Comparison of ENCODE assay signal across 14 cellular contexts in genomic region chr1:160429125-160429551, GRCh38. TPM values are rescaled to one million over a fixed set of nuclear protein-coding genes. Genes with fewer than 3 reads are reported as not detected.
DNase-seq lines count a peak whose midpoint lies in the region; ATAC-seq, FAIRE-seq and TF ChIP-seq lines count a peak whose summit lies in the region.
"Had no signal": no experiment of that assay in that cellular context is flagged by ENCODE, and none has a peak within 500 bp of the region (broad histone marks: within the 10 kb centered on the region; RNA-seq: fewer than 3 reads in every experiment).

No MANE protein-coding gene starts in this region.

- DNase-seq in activated CD4-positive, alpha-beta T cell treated with anti-CD3 and anti-CD28 coated beads, Interleukin-2, amount 50 U/mL, for 1 hour = peak; percentile 9
- no peak for DNase-seq in activated CD4-positive, alpha-beta T cell treated with anti-CD3 and anti-CD28 coated beads for 4 hours
- DNase-seq in GM12878 (ENCODE audit: low read depth, low spot score) (peak; percentile 51), sciatic nerve (ENCODE audit: low spot score) (no peak), RCC 7860 (ENCODE audit: low spot score) (no peak), caudate nucleus (lab: John Stamatoyannopoulos, UW) (no peak)
- no peak for DNase-seq in stimulated activated naive B cell treated with anti-CD40 and anti-IgM and Interleukin-4, amounts not matched to agents 10 μg/mL and 1 μg/mL and 100 μg/mL, for 72 hours
- DNase-seq: NCI-H524 treated with DMSO at 0.1 percent for 48 hours; stimulated activated CD4-positive, alpha-beta T cell treated with anti-CD3 and anti-CD28 coated beads, Interleukin-1b, Interleukin-23, amount 100 ng/mL, for 48 hours had no signal

- FAIRE-seq in GM12878 (lab: Jason Lieb, UNC) (peak; percentile 13), RCC 7860 (lab: Jason Lieb, UNC) (no peak)
- FAIRE-seq: urothelium cell line had no signal

- no peaks in the 10 kb centered on the region for H4K20me1 ChIP-seq in GM12878 (ENCODE audit: control insufficient read depth, insufficient read depth)

- H3K27me3 ChIP-seq in GM12878 (replicated peaks in 1 of 2; ENCODE audit: control insufficient read depth in 2 of 2, insufficient read depth in 2 of 2, low read length in 1 of 2) = no peaks in the 10 kb centered on the region
- H3K27me3 ChIP-seq: foreskin keratinocyte had no signal

- TF ChIP-seq EP300 in GM12878 (IDR thresholded peaks at IDR 0.05; ENCODE audit: borderline replicate concordance in 1 of 2, control insufficient read depth in 1 of 2, low read depth in 2 of 2, low read length in 2 of 2) = no peak

- CTCF ChIA-PET in GM12878 (lab: Yijun Ruan, JAX) = interaction anchor here (0.8 to 6.1 kb wide), 34 partner anchors 13 to 525 kb away, joined by 3 to 204 read pairs (median 4); partner anchors contain the start of genes ITLN2 and SLAMF6

- peaks cover 7% of the 10 kb centered on the region; the same call in 1 of the 3 replicates for H3K9me3 ChIP-seq in GM12878 (replicated peaks; ENCODE audit: control insufficient read depth, insufficient read depth, low read length)
- H3K9me3 ChIP-seq: HAP-1 had no signal

- peaks cover 6 to 18% of the 10 kb centered on the region in 2 donors for H3K36me3 Mint-ChIP-seq in stimulated activated naive B cell treated with anti-CD40 and anti-IgM and Interleukin-4, amounts not matched to agents 10 μg/mL and 1 μg/mL and 100 μg/mL, for 72 hours

- no peak for TF ChIP-seq RAD21 in GM12878 (IDR thresholded peaks at IDR 0.05; ENCODE audit: insufficient read depth, low read depth, low read length)

- no TSS peak for BruUV-seq in GM12878 (replicated peaks; lab: Mats Ljungman, UMichigan)

- H3K27ac Mint-ChIP-seq in stimulated activated naive B cell treated with anti-CD40 and anti-IgM and Interleukin-4, amounts not matched to agents 10 μg/mL and 1 μg/mL and 100 μg/mL, for 72 hours = peak overlapping the region; percentile 98

- peak overlapping the region; percentile 39 for H2AFZ ChIP-seq in GM12878 (ENCODE audit: control insufficient read depth, low read depth, low read length)

- no peaks in the 10 kb centered on the region for H3K36me3 ChIP-seq in GM12878 (ENCODE audit: control insufficient read depth in 2 of 2, insufficient read depth in 2 of 2, low read length in 1 of 2)

- peaks cover 52% of the 10 kb centered on the region for H3K4me1 ChIP-seq in GM12878 (ENCODE audit: control insufficient read depth, insufficient read depth, low read length)
- H3K4me1 ChIP-seq: HAP-1 had no signal

- no peak for TF ChIP-seq POLR2A in GM12878 (IDR thresholded peaks at IDR 0.05; ENCODE audit: low read depth, low read length)

- peak overlapping the region; percentile 64 for H3K4me2 ChIP-seq in GM12878 (ENCODE audit: control insufficient read depth, insufficient read depth)

- H3K4me1 Mint-ChIP-seq in stimulated activated naive B cell treated with anti-CD40 and anti-IgM and Interleukin-4, amounts not matched to agents 10 μg/mL and 1 μg/mL and 100 μg/mL, for 72 hours = peaks cover 46 to 73% of the 10 kb centered on the region in 2 donors

- SMC1A ChIA-PET in GM12878 (lab: Charles Lee; ENCODE audit: uncharacterized antibody, unreplicated experiment) = interaction anchor here (0.8 to 6.1 kb wide), 25 partner anchors 10 to 278 kb away, joined by 3 to 172 read pairs (median 9); partner anchors contain the start of genes CD84, SLAMF1 and SLAMF6

- no peak overlapping the region for H3K4me3 ChIP-seq in GM12878
- H3K4me3 ChIP-seq: HAP-1 had no signal

- POLR2A ChIA-PET in GM12878 (lab: Charles Lee) = interaction anchor here (0.8 to 5.3 kb wide), 12 partner anchors 24 to 284 kb away, joined by 3 to 61 read pairs (median 12); partner anchors contain the start of genes CD84 and SLAMF6

- ATAC-seq in HG03159 (IDR thresholded peaks at IDR 0.05; ENCODE audit: unreplicated experiment) (peak; percentile 14), GM12878 (peak; percentile 42), sciatic nerve (no peak)
- peak; percentile 5 to 8 for ATAC-seq in stimulated activated naive B cell treated with anti-CD40 and anti-IgM and Interleukin-4, amounts not matched to agents 10 μg/mL and 1 μg/mL and 100 μg/mL, for 72 hours (replicated peaks)

- in situ Hi-C loops in GM12878 (cut with MboI) = loop anchor here (5.0 kb wide), 1 partner anchor 178 kb away; no protein-coding TSS in a partner anchor

- TF ChIP-seq CTCF in GM12878 (IDR thresholded peaks at IDR 0.05 in 2 of 3, conservative IDR thresholded peaks at IDR 0.05 in 1 of 3; ENCODE audit: control insufficient read depth in 2 of 3, extremely low read depth in 1 of 3, insufficient read depth in 1 of 3, low read depth in 3 of 3, low read length in 3 of 3) = no peak

- peaks cover under 1 to 2% of the 10 kb centered on the region in 2 donors for H3K9me3 Mint-ChIP-seq in stimulated activated naive B cell treated with anti-CD40 and anti-IgM and Interleukin-4, amounts not matched to agents 10 μg/mL and 1 μg/mL and 100 μg/mL, for 72 hours

- H3K79me2 ChIP-seq in GM12878 (ENCODE audit: control insufficient read depth, insufficient read depth, low read length) = no peaks in the 10 kb centered on the region

- intact Hi-C loops in GM12878 (cut with micrococcal nuclease; ENCODE audit: unreplicated experiment) = loop anchor here (1.0 to 2.0 kb wide), 3 partner anchors 25 to 119 kb away; no protein-coding TSS in a partner anchor
- intact Hi-C loops in sciatic nerve (cut with DNase I) = no loop called here

- peak overlapping the region; percentile 85 for H3K9ac ChIP-seq in GM12878 (ENCODE audit: control insufficient read depth, insufficient read depth, low read length)

- RAD21 ChIA-PET in GM12878 (lab: Charles Lee; ENCODE audit: unreplicated experiment) = interaction anchor here (0.6 to 6.1 kb wide), 26 partner anchors 9 to 348 kb away, joined by 3 to 156 read pairs (median 6); partner anchors contain the start of genes CD84 and SLAMF6

- WGBS in GM12878 (ENCODE audit: insufficient coverage, insufficient replicate concordance, low lambda C conversion rate, missing lambda C conversion rate) = 3% methylated on average over 2 of the region's 2 CpGs

- H3K27me3 Mint-ChIP-seq in stimulated activated naive B cell treated with anti-CD40 and anti-IgM and Interleukin-4, amounts not matched to agents 10 μg/mL and 1 μg/mL and 100 μg/mL, for 72 hours = no peaks in the 10 kb centered on the region

- no peak overlapping the region for H3K4me3 Mint-ChIP-seq in stimulated activated naive B cell treated with anti-CD40 and anti-IgM and Interleukin-4, amounts not matched to agents 10 μg/mL and 1 μg/mL and 100 μg/mL, for 72 hours

- H3K27ac ChIP-seq in GM12878 (ENCODE audit: control insufficient read depth, insufficient read depth) (peak overlapping the region; percentile 100), caudate nucleus (ENCODE audit: low read depth, low read length) (no peak overlapping the region)
- H3K27ac ChIP-seq: foreskin keratinocyte, VCaP had no signal

TF ChIP-seq in GM12878, 131 proteins besides CTCF, POLR2A, EP300 and RAD21 (continues in another document):
- TF ChIP-seq MYB (IDR thresholded peaks at IDR 0.05; ENCODE audit: borderline replicate concordance, low read depth, low read length) = no peak
- no peak for TF ChIP-seq ZNF207 (IDR thresholded peaks at IDR 0.05; ENCODE audit: borderline replicate concordance)
- no peak for TF ChIP-seq RUNX3 (IDR thresholded peaks at IDR 0.05; ENCODE audit: low read length)
- no peak for TF ChIP-seq ZSCAN29 (IDR thresholded peaks at IDR 0.05)
- TF ChIP-seq PRDM15 (CRISPR knock-in tag; IDR thresholded peaks at IDR 0.05) = 0 out of 2 replicates have a peak, but pooled peaks have one; percentile 57
- TF ChIP-seq NBN (IDR thresholded peaks at IDR 0.05) = no peak
- no peak for TF ChIP-seq PAX5 (IDR thresholded peaks at IDR 0.05; ENCODE audit: borderline replicate concordance, low read depth, low read length)

RNA-seq across cellular contexts. Expression of gene VANGL2, which starts 28.8 kb away (rescaled TPM):
- 4.9 and 5.3 TPM in 2 replicates for total RNA-seq in GM12878 (2013; cell fraction: nucleolus; rRNA removed)
- total RNA-seq in GM12878 (2014; rRNA removed) (0.11 and 0.23 TPM in 2 replicates), GM12878 (2014; rRNA removed; fragmentation: Illumina TruSeq; extraction: Trizol) (0.27 and 0.28 TPM in 2 replicates), GM12878 (2021) (1.1 and 1.2 TPM in 2 replicates), sciatic nerve (7.1 TPM)
- 0.43 TPM for polyA plus RNA-seq in GM12878 (2011; ENCODE audit: low read depth)
- polyA plus RNA-seq in GM12878 (2011; rRNA removed) (3.0 and 5.0 TPM in 2 replicates), GM12878 (2014; fragmentation: Illumina TruSeq; extraction: Trizol) (0.79 and 1.0 TPM in 2 replicates), GM12878 (2014; fragmentation: Nextera tagmentation; extraction: Ambion mirVana) (under 1 TPM; 0.10 to 0.13 TPM), GM12878 (2014; rRNA removed) (1.2 and 5.0 TPM in 2 replicates), GM12878 (2016; fragmentation: Nextera tagmentation; extraction: Ambion mirVana) (under 1 TPM; 0.16 to 0.28 TPM)
- 4.7 and 5.1 TPM in 2 replicates for polyA plus RNA-seq in GM12878 (2011; cell fraction: cytosol; rRNA removed)
- polyA plus RNA-seq in GM12878 (2011; cell fraction: nucleus; rRNA removed) = 10.0 and 10.7 TPM in 2 replicates
- 0.58 and 0.70 TPM in 2 replicates for polyA plus RNA-seq in GM12878 (2012)
- 3.1 and 4.1 TPM in 2 replicates for polyA minus RNA-seq in GM12878 (2011; rRNA and poly(A)+ RNA removed)
- 1.2 and 2.6 TPM in 2 replicates for polyA minus RNA-seq in GM12878 (2011; cell fraction: cytosol; rRNA and poly(A)+ RNA removed)
- 0.73 and 1.4 TPM in 2 replicates for polyA minus RNA-seq in GM12878 (2011; cell fraction: nucleus; rRNA and poly(A)+ RNA removed)

Comparison
In these comparisons a context has a peak if more than half of its experiments do, and no peak if none do; other contexts are left out.
1. DNase-seq: peak in activated CD4-positive, alpha-beta T cell treated with anti-CD3 and anti-CD28 coated beads, Interleukin-2, amount 50 U/mL, for 1 hour (single experiment) and GM12878 (single experiment); none in activated CD4-positive, alpha-beta T cell treated with anti-CD3 and anti-CD28 coated beads for 4 hours (0 of 2), stimulated activated naive B cell treated with anti-CD40 and anti-IgM and Interleukin-4, amounts not matched to agents 10 μg/mL and 1 μg/mL and 100 μg/mL, for 72 hours (single experiment), sciatic nerve (single experiment), RCC 7860 (single experiment) and caudate nucleus (0 of 61).